Comparison of ENCODE assay signal across 1 cellular context in genomic region chr19:839146-839872, GRCh38.
A peak's percentile ranks its signal among the peaks of the same experiment; 100 is the strongest.
TF ChIP-seq lines count a peak whose summit lies in the region.

No MANE protein-coding gene starts in this region.

TF ChIP-seq in K562, 482 proteins besides CTCF, POLR2A, EP300 and RAD21:
- no peak for TF ChIP-seq ETS2 (tag; IDR thresholded peaks at IDR 0.05; ENCODE audit: borderline replicate concordance, poor library complexity, severe bottlenecking)
- TF ChIP-seq HSF4 (CRISPR knock-in tag; IDR thresholded peaks at IDR 0.05; ENCODE audit: borderline replicate concordance): no peak
- TF ChIP-seq CEBPB (tag; IDR thresholded peaks at IDR 0.05): peak; percentile 20; the same call in 1 of the 2 replicates
